In genomic region chr3:139629033-139629432, GRCh38 we compare ENCODE assay signal across 9 cellular contexts. TPM values are rescaled to one million over a fixed set of nuclear protein-coding genes. Genes with fewer than 3 reads are reported as not detected.
DNase-seq lines count a peak whose midpoint lies in the region; ATAC-seq and TF ChIP-seq lines count a peak whose summit lies in the region.
"Had no signal": no experiment of that assay in that cellular context is flagged by ENCODE, and none has a peak within 500 bp of the region (broad histone marks: within the 10 kb centered on the region; RNA-seq: fewer than 3 reads in every experiment).

No MANE protein-coding gene starts in this region.

- H3K27ac ChIP-seq in GM23338 (ENCODE audit: low read depth) (no peak overlapping the region), foreskin keratinocyte (no peak overlapping the region), suprapubic skin (no peak overlapping the region), right cardiac atrium (ENCODE audit: low read length) (no peak overlapping the region)

- H3K4me3 Mint-ChIP-seq in GM23338, result no peak overlapping the region

- intact Hi-C loops in right cardiac atrium (cut with DNase I), result no loop called here

- H3K79me2 ChIP-seq in GM23338 (replicated peaks; ENCODE audit: insufficient read depth), result no peaks in the 10 kb centered on the region

- ATAC-seq in GM23338 (peak; percentile 95), foreskin keratinocyte (peak; percentile 97), right cardiac atrium (no peak)

- H3K36me3 ChIP-seq in GM23338 (ENCODE audit: insufficient read depth), result no peaks in the 10 kb centered on the region
- no peaks in the 10 kb centered on the region for H3K36me3 ChIP-seq in suprapubic skin

- WGBS in suprapubic skin, result 73% methylated on average over 3 of the region's 3 CpGs
- 71% methylated on average over 3 of the region's 3 CpGs for WGBS in right cardiac atrium

- no peak overlapping the region for H3K4me2 ChIP-seq in GM23338

- DNase-seq in NCI-H2171 treated with DMSO at 0.1 percent for 48 hours (lab: John Stamatoyannopoulos, UW) (peak; percentile 22), NCI-H2171 (lab: John Stamatoyannopoulos, UW) (no peak), GM23338 (ENCODE audit: low spot score) (peak; percentile 66), NCI-H226 (peak; percentile 14), foreskin keratinocyte (peak; percentile 54 to 67), suprapubic skin (ENCODE audit: low spot score in 2 of 2) (no peak), right cardiac atrium (no peak)
- DNase-seq in central memory CD4-positive, alpha-beta T cell, result no peak

- peak; percentile 58 to 79 for TF ChIP-seq CTCF in GM23338 (conservative IDR thresholded peaks at IDR 0.05; ENCODE audit: low read depth in 2 of 2)
- TF ChIP-seq CTCF in foreskin keratinocyte (conservative IDR thresholded peaks at IDR 0.05), result peak; percentile 85
- TF ChIP-seq CTCF in suprapubic skin (IDR thresholded peaks at IDR 0.05), result no peak

- H3F3A ChIP-seq in GM23338 (replicated peaks; ENCODE audit: low read depth), result no peaks in the 10 kb centered on the region

- H3K27ac Mint-ChIP-seq in GM23338, result no peak overlapping the region

- H3K4me1 Mint-ChIP-seq in GM23338, result peaks cover 5% of the 10 kb centered on the region; the same call in 2 of the 3 replicates

- no peaks in the 10 kb centered on the region for H4K20me1 ChIP-seq in GM23338 (replicated peaks; ENCODE audit: insufficient read depth)

- H3K9me3 Mint-ChIP-seq in GM23338, result no peaks in the 10 kb centered on the region

- H3K27me3 ChIP-seq in GM23338 (ENCODE audit: insufficient read depth) (no peaks in the 10 kb centered on the region), foreskin keratinocyte (no peaks in the 10 kb centered on the region), suprapubic skin (no peaks in the 10 kb centered on the region), right cardiac atrium (ENCODE audit: control insufficient read depth, insufficient read depth) (no peaks in the 10 kb centered on the region)

- no peaks in the 10 kb centered on the region for H3K4me1 ChIP-seq in GM23338 (ENCODE audit: insufficient read depth)
- no peaks in the 10 kb centered on the region for H3K4me1 ChIP-seq in foreskin keratinocyte
- no peaks in the 10 kb centered on the region for H3K4me1 ChIP-seq in suprapubic skin
- no peaks in the 10 kb centered on the region for H3K4me1 ChIP-seq in right cardiac atrium (ENCODE audit: control insufficient read depth, insufficient read depth, low read length)

- H2AFZ ChIP-seq in GM23338, result no peak overlapping the region

- H3K9me3 ChIP-seq in suprapubic skin (no peaks in the 10 kb centered on the region), right cardiac atrium (ENCODE audit: control insufficient read depth, low read length) (no peaks in the 10 kb centered on the region)

- no peak for TF ChIP-seq EP300 in suprapubic skin (IDR thresholded peaks at IDR 0.05)

- no peaks in the 10 kb centered on the region for H3K36me3 Mint-ChIP-seq in GM23338 (ENCODE audit: low read depth)

- no peaks in the 10 kb centered on the region for H3K27me3 Mint-ChIP-seq in GM23338 (ENCODE audit: insufficient read depth, low read depth, poor library complexity)

- no peak for TF ChIP-seq POLR2A in suprapubic skin (IDR thresholded peaks at IDR 0.05)

- H3K9me2 ChIP-seq in GM23338 (ENCODE audit: insufficient read depth), result no peaks in the 10 kb centered on the region

- H3K4me3 ChIP-seq in GM23338 (no peak overlapping the region), suprapubic skin (no peak overlapping the region), right cardiac atrium (ENCODE audit: low read length) (no peak overlapping the region)

TF ChIP-seq in GM23338, 12 proteins besides CTCF, POLR2A, EP300 and RAD21:
- TF ChIP-seq EZH2 (IDR thresholded peaks at IDR 0.05; ENCODE audit: low read depth, unreplicated experiment), result no peak
- TF ChIP-seq, protein P1, sequence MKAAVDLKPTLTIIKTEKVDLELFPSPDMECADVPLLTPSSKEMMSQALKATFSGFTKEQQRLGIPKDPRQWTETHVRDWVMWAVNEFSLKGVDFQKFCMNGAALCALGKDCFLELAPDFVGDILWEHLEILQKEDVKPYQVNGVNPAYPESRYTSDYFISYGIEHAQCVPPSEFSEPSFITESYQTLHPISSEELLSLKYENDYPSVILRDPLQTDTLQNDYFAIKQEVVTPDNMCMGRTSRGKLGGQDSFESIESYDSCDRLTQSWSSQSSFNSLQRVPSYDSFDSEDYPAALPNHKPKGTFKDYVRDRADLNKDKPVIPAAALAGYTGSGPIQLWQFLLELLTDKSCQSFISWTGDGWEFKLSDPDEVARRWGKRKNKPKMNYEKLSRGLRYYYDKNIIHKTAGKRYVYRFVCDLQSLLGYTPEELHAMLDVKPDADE (IDR thresholded peaks at IDR 0.05), result 0 out of 2 replicates have a peak, but pooled peaks have one; percentile 14

RNA-seq across cellular contexts. Expression of gene NMNAT3, which starts 48.7 kb away (rescaled TPM):
- 7.4 and 9.2 TPM in 2 replicates for total RNA-seq in GM23338 (2014; rRNA removed; shearing (Covaris generic))
- polyA plus RNA-seq in GM23338 (2016; fragmentation: Nextera tagmentation; extraction: Ambion mirVana), result 8.2 and 8.3 TPM in 2 replicates
- 1.5 and 1.6 TPM in 2 replicates for total RNA-seq in foreskin keratinocyte
- polyA plus RNA-seq in foreskin keratinocyte, result 0.93 and 1.0 TPM in 2 replicates
- 10 to 100 TPM; 25.0 to 41.7 (median 30.1) TPM for total RNA-seq in suprapubic skin
- total RNA-seq in right cardiac atrium, result 10 to 100 TPM in 3 of 4 donors, 1 to 10 TPM in 1; 9.6 to 19.2 (median 16.9) TPM
- polyA plus RNA-seq in right cardiac atrium, result 12.3 TPM
- total RNA-seq: myocyte had no signal

Comparison
In these comparisons a context has a peak if more than half of its experiments do, and no peak if none do; other contexts are left out.
1. DNase-seq: peak in NCI-H2171 treated with DMSO at 0.1 percent for 48 hours (single experiment), GM23338 (single experiment), NCI-H226 (single experiment) and foreskin keratinocyte (2 of 2); none in NCI-H2171 (single experiment), suprapubic skin (0 of 2), central memory CD4-positive, alpha-beta T cell (single experiment) and right cardiac atrium (0 of 3).
2. ATAC-seq: peak in GM23338 (single experiment) and foreskin keratinocyte (single experiment); none in right cardiac atrium (0 of 2).
3. CTCF ChIP-seq: peak in GM23338 (2 of 2) and foreskin keratinocyte (single experiment); none in suprapubic skin (0 of 2).